Comparison of ENCODE assay signal across 26 cellular contexts in genomic region chr5:91690921-91691320, GRCh38.
"Had no signal": no experiment of that assay in that cellular context is flagged by ENCODE, and none has a peak within 500 bp of the region (broad histone marks: within the 10 kb centered on the region; RNA-seq: fewer than 3 reads in every experiment).

No MANE protein-coding gene starts in this region.

- H3K27me3 ChIP-seq: heart left ventricle, pancreas, sigmoid colon, uterus had no signal

- H3K9me3 Mint-ChIP-seq: type B pancreatic cell had no signal

- H3K36me3 ChIP-seq: heart left ventricle, pancreas, prostate gland, sigmoid colon, uterus had no signal

- DNase-seq: activated CD4-positive, alpha-beta T cell treated with anti-CD3 and anti-CD28 coated beads for 1 hour; activated CD4-positive, alpha-beta T cell treated with anti-CD3 and anti-CD28 coated beads, Interleukin-2, amount 50 U/mL, for 1 hour; activated CD8-positive, alpha-beta T cell treated with anti-CD3 and anti-CD28 coated beads for 36 hours; activated gamma-delta T cell treated with Interleukin-2 at 50 U/mL for 16 hours; activated naive CD4-positive, alpha-beta T cell treated with anti-CD3 and anti-CD28 coated beads, Interleukin-2, amount 50 U/mL, for 16 hours; activated T-cell treated with anti-CD3 and anti-CD28 coated beads, Interleukin-2, amount 50 U/mL, for 4 hours; heart left ventricle; hypothalamus; immature natural killer cell; naive thymus-derived CD8-positive, alpha-beta T cell; nucleus accumbens; pancreas; retina; sigmoid colon; small intestine; stimulated activated CD4-positive, alpha-beta T cell treated with anti-CD3 and anti-CD28 coated beads, Interleukin-4, amount 100 ng/mL, for 4 hours; stimulated activated CD8-positive, alpha-beta memory T cell treated with anti-CD3 and anti-CD28 coated beads, Interleukin-4, amount 100 ng/mL, for 48 hours; stimulated activated naive CD8-positive, alpha-beta T cell treated with anti-CD3 and anti-CD28 coated beads, Interleukin-15, amount 100 ng/mL, for 72 hours; substantia nigra; uterus had no signal

- H3K9me3 ChIP-seq: pancreas, prostate gland, sigmoid colon, uterus had no signal

- H3K27ac Mint-ChIP-seq: activated CD8-positive, alpha-beta T cell treated with anti-CD3 and anti-CD28 coated beads for 36 hours; activated T-helper 17 cell treated with anti-CD3 and anti-CD28 coated beads, Interleukin-2, amount 50 U/mL, for 72 hours; naive thymus-derived CD8-positive, alpha-beta T cell; stimulated activated memory B cell treated with anti-CD40 and anti-IgM and Interleukin-4, amounts not matched to agents 10 μg/mL and 1 μg/mL and 100 μg/mL, for 72 hours; stimulated activated naive CD8-positive, alpha-beta T cell treated with anti-CD3 and anti-CD28 coated beads, Interleukin-15, amount 100 ng/mL, for 72 hours; type B pancreatic cell; WTC11 had no signal

- H3K27me3 Mint-ChIP-seq: activated CD8-positive, alpha-beta T cell treated with anti-CD3 and anti-CD28 coated beads for 36 hours; activated T-helper 17 cell treated with anti-CD3 and anti-CD28 coated beads, Interleukin-2, amount 50 U/mL, for 72 hours; stimulated activated memory B cell treated with anti-CD40 and anti-IgM and Interleukin-4, amounts not matched to agents 10 μg/mL and 1 μg/mL and 100 μg/mL, for 72 hours; stimulated activated naive CD8-positive, alpha-beta T cell treated with anti-CD3 and anti-CD28 coated beads, Interleukin-15, amount 100 ng/mL, for 72 hours; type B pancreatic cell had no signal

- H3K4me3 ChIP-seq: heart left ventricle, pancreas, prostate gland, sigmoid colon, uterus had no signal

- H3K36me3 Mint-ChIP-seq: immature natural killer cell; naive thymus-derived CD8-positive, alpha-beta T cell; stimulated activated memory B cell treated with anti-CD40 and anti-IgM and Interleukin-4, amounts not matched to agents 10 μg/mL and 1 μg/mL and 100 μg/mL, for 72 hours; type B pancreatic cell had no signal

- H3K27ac ChIP-seq: heart left ventricle, pancreas, prostate gland, sigmoid colon, uterus had no signal

- H3K4me3 Mint-ChIP-seq: activated CD8-positive, alpha-beta T cell treated with anti-CD3 and anti-CD28 coated beads for 36 hours; activated T-cell treated with anti-CD3 and anti-CD28 coated beads, Interleukin-2, amount 50 U/mL, for 4 hours; activated T-helper 17 cell treated with anti-CD3 and anti-CD28 coated beads, Interleukin-2, amount 50 U/mL, for 72 hours; immature natural killer cell; naive thymus-derived CD8-positive, alpha-beta T cell; neural crest cell; stimulated activated memory B cell treated with anti-CD40 and anti-IgM and Interleukin-4, amounts not matched to agents 10 μg/mL and 1 μg/mL and 100 μg/mL, for 72 hours; stimulated activated naive CD8-positive, alpha-beta T cell treated with anti-CD3 and anti-CD28 coated beads, Interleukin-15, amount 100 ng/mL, for 72 hours; type B pancreatic cell; WTC11 had no signal

- H3K4me1 Mint-ChIP-seq: activated T-helper 17 cell treated with anti-CD3 and anti-CD28 coated beads, Interleukin-2, amount 50 U/mL, for 72 hours; immature natural killer cell; naive thymus-derived CD8-positive, alpha-beta T cell; neural crest cell; stimulated activated memory B cell treated with anti-CD40 and anti-IgM and Interleukin-4, amounts not matched to agents 10 μg/mL and 1 μg/mL and 100 μg/mL, for 72 hours; stimulated activated naive CD8-positive, alpha-beta T cell treated with anti-CD3 and anti-CD28 coated beads, Interleukin-15, amount 100 ng/mL, for 72 hours; WTC11 had no signal

- H3K4me1 ChIP-seq: heart left ventricle, pancreas, prostate gland, sigmoid colon, uterus had no signal

- ATAC-seq: activated CD8-positive, alpha-beta T cell treated with anti-CD3 and anti-CD28 coated beads for 36 hours; activated T-cell treated with anti-CD3 and anti-CD28 coated beads, Interleukin-2, amount 50 U/mL, for 4 hours; activated T-helper 17 cell treated with anti-CD3 and anti-CD28 coated beads, Interleukin-2, amount 50 U/mL, for 72 hours; heart left ventricle; naive thymus-derived CD8-positive, alpha-beta T cell; pancreas; stimulated activated memory B cell treated with anti-CD40 and anti-IgM and Interleukin-4, amounts not matched to agents 10 μg/mL and 1 μg/mL and 100 μg/mL, for 72 hours; stimulated activated naive CD8-positive, alpha-beta T cell treated with anti-CD3 and anti-CD28 coated beads, Interleukin-15, amount 100 ng/mL, for 72 hours; WTC11 had no signal
